8 cellular contexts compared by ENCODE assay signal in the genomic region with DNA sequence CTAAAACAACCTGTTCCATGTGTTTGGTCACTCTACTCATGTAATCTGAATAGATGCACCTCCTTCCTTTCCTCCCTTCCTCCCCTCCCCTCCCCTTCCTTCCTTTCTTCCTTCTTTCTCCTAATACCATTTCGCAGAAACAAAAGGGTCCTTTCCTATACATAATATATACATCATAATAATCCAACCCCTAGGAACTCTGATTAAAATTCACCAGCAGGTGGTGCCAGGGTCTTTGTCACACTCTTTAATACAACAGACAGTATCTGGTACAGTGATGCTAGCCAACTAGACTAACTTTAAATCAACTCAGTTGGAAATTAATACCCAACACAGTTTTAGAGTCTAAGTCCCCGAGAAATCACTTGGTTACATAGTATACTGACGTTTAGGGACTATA. TPM values are rescaled to one million over a fixed set of nuclear protein-coding genes. Genes with fewer than 3 reads are reported as not detected.
DNase-seq lines count a peak whose midpoint lies in the region; ATAC-seq and TF ChIP-seq lines count a peak whose summit lies in the region.

No MANE protein-coding gene starts in this region.

- DNase-seq in AG04450 (ENCODE audit: low read depth, low spot score), result no peak
- peak; percentile 17 for DNase-seq in NCI-H1092 (lab: John Stamatoyannopoulos, UW)
- peak in 1 of 3 donors; percentile 21 for DNase-seq in T-helper 17 cell
- DNase-seq in central memory CD8-positive, alpha-beta T cell (ENCODE audit: low spot score in 2 of 2), result peak in 1 of 2 donors; percentile 48
- DNase-seq in lower lobe of right lung, result no peak
- peak; percentile 49 for DNase-seq in testis

- no peaks in the 10 kb centered on the region for H3K27me3 ChIP-seq in AG04450 (ENCODE audit: control insufficient read depth, insufficient read depth, low read length)
- H3K27me3 ChIP-seq in lower lobe of right lung (ENCODE audit: low read depth), result no peaks in the 10 kb centered on the region
- no peaks in the 10 kb centered on the region for H3K27me3 ChIP-seq in testis

- ATAC-seq in T-helper 17 cell (peak; percentile 75), lower lobe of right lung (peak; percentile 51 to 59), GM21526 (IDR thresholded peaks at IDR 0.05; ENCODE audit: low FRiP score, unreplicated experiment) (no peak)
- ATAC-seq in central memory CD8-positive, alpha-beta T cell (replicated peaks; ENCODE audit: extremely low read depth, poor library complexity, severe bottlenecking), result peak; percentile 80

- peaks cover 22% of the 10 kb centered on the region for H3K4me1 ChIP-seq in lower lobe of right lung
- no peaks in the 10 kb centered on the region for H3K4me1 ChIP-seq in testis

- no peaks in the 10 kb centered on the region for H3K9me3 Mint-ChIP-seq in central memory CD8-positive, alpha-beta T cell

- H3K36me3 ChIP-seq in lower lobe of right lung (peaks cover 99% of the 10 kb centered on the region), testis (ENCODE audit: low read depth, missing control alignments) (no peaks in the 10 kb centered on the region)

- H3K4me3 ChIP-seq in AG04450 (ENCODE audit: low read depth, low read length) (no peak overlapping the region), lower lobe of right lung (no peak overlapping the region), testis (no peak overlapping the region)

- WGBS in testis, 2 donors, result 51 to 63% methylated on average over 3 of the region's 3 CpGs

- H3K27ac Mint-ChIP-seq in T-helper 17 cell, result peak overlapping the region; percentile 86
- peak overlapping the region; percentile 35 for H3K27ac Mint-ChIP-seq in central memory CD8-positive, alpha-beta T cell (ENCODE audit: low read depth)

- peaks cover 12% of the 10 kb centered on the region for H3K36me3 Mint-ChIP-seq in T-helper 17 cell (ENCODE audit: low read depth)
- H3K36me3 Mint-ChIP-seq in central memory CD8-positive, alpha-beta T cell (ENCODE audit: insufficient read depth), result peaks cover 68% of the 10 kb centered on the region

- CTCF ChIA-PET in AG04450 (lab: Charles Lee), result interaction anchor here (0.6 to 3.4 kb wide), 15 partner anchors 9 to 224 kb away, joined by 3 to 49 read pairs (median 4); no protein-coding TSS in a partner anchor

- TF ChIP-seq POLR2A in testis (IDR thresholded peaks at IDR 0.05), result no peak

- H3K27me3 Mint-ChIP-seq in T-helper 17 cell, result no peaks in the 10 kb centered on the region
- H3K27me3 Mint-ChIP-seq in central memory CD8-positive, alpha-beta T cell, result no peaks in the 10 kb centered on the region

- TF ChIP-seq CTCF in AG04450 (IDR thresholded peaks at IDR 0.05; ENCODE audit: low read depth, low read length), result peak; percentile 57
- TF ChIP-seq CTCF in GM12874 (IDR thresholded peaks at IDR 0.05; ENCODE audit: insufficient read depth, low read depth, low read length), result peak; percentile 29; the same call in 1 of the 2 replicates
- TF ChIP-seq CTCF in lower lobe of right lung (IDR thresholded peaks at IDR 0.05), result peak; percentile 35
- peak in 2 of 3 experiments; percentile 35 to 46 for TF ChIP-seq CTCF in testis (IDR thresholded peaks at IDR 0.05)

- H3K27ac ChIP-seq in AG04450 (ENCODE audit: low read depth, low read length) (no peak overlapping the region), lower lobe of right lung (no peak overlapping the region), testis (no peak overlapping the region)

- intact Hi-C loops in lower lobe of right lung (cut with DNase I), result loop anchor here (10.0 kb wide), 1 partner anchor 216 kb away; no protein-coding TSS in a partner anchor
- intact Hi-C loops in testis (cut with DNase I; ENCODE audit: low total_unique reads), result no loop called here

- H3K9me3 ChIP-seq in AG04450 (ENCODE audit: control insufficient read depth, insufficient read depth, low read length), result no peaks in the 10 kb centered on the region
- H3K9me3 ChIP-seq in T-helper 17 cell (ENCODE audit: control insufficient read depth, low read length, poor library complexity, severe bottlenecking), result no peaks in the 10 kb centered on the region
- no peaks in the 10 kb centered on the region for H3K9me3 ChIP-seq in lower lobe of right lung
- H3K9me3 ChIP-seq in testis, result no peaks in the 10 kb centered on the region

- H3K4me1 Mint-ChIP-seq in T-helper 17 cell, result peaks cover 19% of the 10 kb centered on the region
- H3K4me1 Mint-ChIP-seq in central memory CD8-positive, alpha-beta T cell, result peaks cover 17% of the 10 kb centered on the region

- POLR2A ChIA-PET in AG04450 (lab: Yijun Ruan, JAX), result interaction anchor here (0.7 kb wide), 1 partner anchor 351 kb away, joined by 3 read pairs; no protein-coding TSS in a partner anchor

- H3K4me3 Mint-ChIP-seq in T-helper 17 cell, result no peak overlapping the region
- no peak overlapping the region for H3K4me3 Mint-ChIP-seq in central memory CD8-positive, alpha-beta T cell

RNA-seq across cellular contexts. Expression of a gene that starts 41.8 kb away (rescaled TPM):
- polyA plus RNA-seq in AG04450 (2011; rRNA removed) (22.3 and 28.3 TPM in 2 replicates), testis (ENCODE audit: insufficient read depth, low read depth, low replicate concordance) (40.2 TPM)
- polyA minus RNA-seq in AG04450 (2011; rRNA and poly(A)+ RNA removed), result 13.0 and 23.5 TPM in 2 replicates
- total RNA-seq in T-helper 17 cell (100 to 1,000 TPM in 1 of 2 donors, 10 to 100 TPM in 1; 92.7 to 128 TPM), lower lobe of right lung (120 TPM), testis (10 to 100 TPM; 20.6 to 30.3 TPM)

Comparison
In these comparisons a context has a peak if more than half of its experiments do, and no peak if none do; other contexts are left out.
1. DNase-seq: peak in NCI-H1092 (single experiment) and testis (single experiment); none in AG04450 (single experiment) and lower lobe of right lung (single experiment).
2. Peak in every context shown above with its lines, with median percentiles within 50 percentile points of each other: CTCF ChIP-seq.